Comparison of ENCODE assay signal across 1 cellular context in the genomic region with DNA sequence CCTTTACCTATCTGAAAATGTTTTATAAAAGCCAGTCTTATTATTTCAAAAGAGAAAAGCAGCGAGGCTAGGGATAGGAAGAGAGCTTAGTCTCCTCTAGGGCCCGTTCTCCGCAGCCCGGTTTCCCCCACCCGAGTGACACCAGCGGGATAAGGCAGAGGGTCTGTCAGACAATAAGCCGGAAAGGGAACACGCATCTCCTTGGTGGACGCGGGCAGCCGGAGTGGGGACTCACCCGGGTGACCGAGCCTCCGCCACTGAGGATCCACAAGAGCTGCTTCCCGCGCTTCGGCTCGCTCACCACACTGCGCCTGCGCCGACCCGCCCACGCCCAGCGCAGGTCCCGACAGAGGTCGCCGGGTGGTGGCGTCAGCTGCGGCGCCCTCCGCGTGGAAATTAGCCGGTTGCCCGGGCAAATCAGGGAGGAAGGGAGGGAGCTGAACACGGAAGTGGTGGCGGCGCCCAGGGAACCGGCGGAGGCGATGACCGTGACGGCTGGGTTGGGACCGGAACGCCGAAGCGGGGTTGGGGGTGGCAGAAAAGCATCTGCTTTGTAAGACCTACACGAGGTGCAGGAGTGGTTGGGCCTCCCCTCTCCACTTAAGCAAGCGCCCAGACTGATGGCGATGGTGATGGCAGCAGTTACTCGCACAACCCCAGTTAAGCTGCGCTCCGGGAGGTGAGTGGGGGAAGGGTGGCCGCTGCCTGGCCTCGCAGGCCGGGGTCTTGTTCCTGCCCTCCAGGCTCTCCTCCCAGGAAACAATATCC.
A peak's percentile ranks its signal among the peaks of the same experiment; 100 is the strongest.
TF ChIP-seq lines count a peak whose summit lies in the region.

A gene with protein sequence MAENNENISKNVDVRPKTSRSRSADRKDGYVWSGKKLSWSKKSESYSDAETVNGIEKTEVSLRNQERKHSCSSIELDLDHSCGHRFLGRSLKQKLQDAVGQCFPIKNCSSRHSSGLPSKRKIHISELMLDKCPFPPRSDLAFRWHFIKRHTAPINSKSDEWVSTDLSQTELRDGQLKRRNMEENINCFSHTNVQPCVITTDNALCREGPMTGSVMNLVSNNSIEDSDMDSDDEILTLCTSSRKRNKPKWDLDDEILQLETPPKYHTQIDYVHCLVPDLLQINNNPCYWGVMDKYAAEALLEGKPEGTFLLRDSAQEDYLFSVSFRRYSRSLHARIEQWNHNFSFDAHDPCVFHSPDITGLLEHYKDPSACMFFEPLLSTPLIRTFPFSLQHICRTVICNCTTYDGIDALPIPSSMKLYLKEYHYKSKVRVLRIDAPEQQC (plus strand): TSS at position 444 of the 768 bp plus-strand sequence. CDS start 15,806 bp downstream, outside the sequence.
A gene with protein sequence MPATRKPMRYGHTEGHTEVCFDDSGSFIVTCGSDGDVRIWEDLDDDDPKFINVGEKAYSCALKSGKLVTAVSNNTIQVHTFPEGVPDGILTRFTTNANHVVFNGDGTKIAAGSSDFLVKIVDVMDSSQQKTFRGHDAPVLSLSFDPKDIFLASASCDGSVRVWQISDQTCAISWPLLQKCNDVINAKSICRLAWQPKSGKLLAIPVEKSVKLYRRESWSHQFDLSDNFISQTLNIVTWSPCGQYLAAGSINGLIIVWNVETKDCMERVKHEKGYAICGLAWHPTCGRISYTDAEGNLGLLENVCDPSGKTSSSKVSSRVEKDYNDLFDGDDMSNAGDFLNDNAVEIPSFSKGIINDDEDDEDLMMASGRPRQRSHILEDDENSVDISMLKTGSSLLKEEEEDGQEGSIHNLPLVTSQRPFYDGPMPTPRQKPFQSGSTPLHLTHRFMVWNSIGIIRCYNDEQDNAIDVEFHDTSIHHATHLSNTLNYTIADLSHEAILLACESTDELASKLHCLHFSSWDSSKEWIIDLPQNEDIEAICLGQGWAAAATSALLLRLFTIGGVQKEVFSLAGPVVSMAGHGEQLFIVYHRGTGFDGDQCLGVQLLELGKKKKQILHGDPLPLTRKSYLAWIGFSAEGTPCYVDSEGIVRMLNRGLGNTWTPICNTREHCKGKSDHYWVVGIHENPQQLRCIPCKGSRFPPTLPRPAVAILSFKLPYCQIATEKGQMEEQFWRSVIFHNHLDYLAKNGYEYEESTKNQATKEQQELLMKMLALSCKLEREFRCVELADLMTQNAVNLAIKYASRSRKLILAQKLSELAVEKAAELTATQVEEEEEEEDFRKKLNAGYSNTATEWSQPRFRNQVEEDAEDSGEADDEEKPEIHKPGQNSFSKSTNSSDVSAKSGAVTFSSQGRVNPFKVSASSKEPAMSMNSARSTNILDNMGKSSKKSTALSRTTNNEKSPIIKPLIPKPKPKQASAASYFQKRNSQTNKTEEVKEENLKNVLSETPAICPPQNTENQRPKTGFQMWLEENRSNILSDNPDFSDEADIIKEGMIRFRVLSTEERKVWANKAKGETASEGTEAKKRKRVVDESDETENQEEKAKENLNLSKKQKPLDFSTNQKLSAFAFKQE (minus strand): TSS at position 307 of the 768 bp plus-strand sequence. CDS start 312 bp downstream, outside the sequence.

TF ChIP-seq in HepG2, 621 proteins besides CTCF, POLR2A, EP300 and RAD21 (continued from another document and continues in another):
- TF ChIP-seq, protein P1, sequence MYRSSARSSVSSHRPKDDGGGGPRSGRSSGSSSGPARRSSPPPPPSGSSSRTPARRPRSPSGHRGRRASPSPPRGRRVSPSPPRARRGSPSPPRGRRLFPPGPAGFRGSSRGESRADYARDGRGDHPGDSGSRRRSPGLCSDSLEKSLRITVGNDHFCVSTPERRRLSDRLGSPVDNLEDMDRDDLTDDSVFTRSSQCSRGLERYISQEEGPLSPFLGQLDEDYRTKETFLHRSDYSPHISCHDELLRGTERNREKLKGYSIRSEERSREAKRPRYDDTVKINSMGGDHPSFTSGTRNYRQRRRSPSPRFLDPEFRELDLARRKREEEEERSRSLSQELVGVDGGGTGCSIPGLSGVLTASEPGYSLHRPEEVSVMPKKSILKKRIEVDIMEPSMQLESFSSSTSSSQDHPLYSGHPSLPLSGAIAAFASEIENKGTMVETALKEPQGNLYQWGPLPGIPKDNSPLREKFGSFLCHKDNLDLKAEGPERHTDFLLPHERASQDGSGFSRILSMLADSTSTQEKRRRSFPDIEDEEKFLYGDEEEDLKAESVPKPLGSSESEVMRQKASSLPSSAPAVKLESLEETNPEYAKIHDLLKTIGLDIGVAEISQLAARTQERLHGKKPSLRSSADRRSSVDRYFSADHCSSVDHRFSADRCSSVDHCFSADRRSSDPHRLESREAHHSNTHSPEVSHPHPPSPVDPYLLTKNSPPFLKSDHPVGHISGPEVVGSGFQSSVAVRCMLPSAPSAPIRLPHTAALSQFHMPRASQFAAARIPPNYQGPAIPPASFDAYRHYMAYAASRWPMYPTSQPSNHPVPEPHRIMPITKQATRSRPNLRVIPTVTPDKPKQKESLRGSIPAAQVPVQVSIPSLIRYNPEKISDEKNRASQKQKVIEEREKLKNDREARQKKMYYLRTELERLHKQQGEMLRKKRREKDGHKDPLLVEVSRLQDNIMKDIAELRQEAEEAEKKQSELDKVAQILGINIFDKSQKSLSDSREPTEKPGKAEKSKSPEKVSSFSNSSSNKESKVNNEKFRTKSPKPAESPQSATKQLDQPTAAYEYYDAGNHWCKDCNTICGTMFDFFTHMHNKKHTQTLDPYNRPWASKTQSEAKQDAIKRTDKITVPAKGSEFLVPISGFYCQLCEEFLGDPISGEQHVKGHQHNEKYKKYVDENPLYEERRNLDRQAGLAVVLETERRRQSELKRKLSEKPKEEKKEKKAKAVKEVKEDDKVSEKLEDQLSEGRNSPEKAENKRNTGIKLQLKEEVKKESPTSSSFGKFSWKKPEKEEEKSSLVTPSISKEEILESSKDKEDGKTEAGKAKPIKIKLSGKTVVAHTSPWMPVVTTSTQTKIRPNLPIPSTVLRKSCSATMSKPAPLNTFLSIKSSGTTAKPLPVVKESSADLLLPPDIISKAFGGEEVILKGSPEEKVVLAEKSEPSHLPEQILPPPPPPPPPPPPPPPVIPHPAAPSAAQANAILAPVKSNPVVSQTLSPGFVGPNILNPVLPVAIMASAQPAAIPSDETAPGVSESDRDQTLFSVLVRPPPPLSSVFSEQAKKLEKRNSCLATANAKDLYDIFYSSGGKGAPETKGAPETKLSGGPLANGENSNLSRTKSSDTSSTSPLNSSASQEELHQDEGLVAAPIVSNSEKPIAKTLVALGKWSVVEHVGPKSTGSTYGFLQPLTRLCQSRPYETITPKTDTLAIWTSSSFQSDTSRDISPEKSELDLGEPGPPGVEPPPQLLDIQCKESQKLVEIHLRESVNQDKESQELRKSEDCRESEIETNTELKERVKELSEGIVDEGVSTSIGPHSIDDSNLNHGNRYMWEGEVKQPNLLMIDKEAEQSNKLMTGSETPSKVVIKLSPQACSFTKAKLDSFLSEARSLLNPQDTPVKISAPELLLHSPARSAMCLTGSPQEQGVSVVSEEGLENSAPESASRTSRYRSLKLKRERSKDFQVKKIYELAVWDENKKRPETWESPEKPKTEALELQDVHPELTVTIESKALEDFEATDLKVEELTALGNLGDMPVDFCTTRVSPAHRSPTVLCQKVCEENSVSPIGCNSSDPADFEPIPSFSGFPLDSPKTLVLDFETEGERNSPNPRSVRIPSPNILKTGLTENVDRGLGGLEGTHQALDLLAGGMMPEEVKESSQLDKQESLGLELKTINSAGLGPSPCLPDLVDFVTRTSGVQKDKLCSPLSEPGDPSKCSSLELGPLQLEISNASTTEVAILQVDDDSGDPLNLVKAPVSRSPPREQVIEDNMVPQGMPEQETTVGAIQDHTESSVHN (CRISPR knock-in tag; IDR thresholded peaks at IDR 0.05), result no peak; the same call in 1 of the 2 replicates
- 0 out of 2 replicates have a peak, but pooled peaks have one; percentile 48 for TF ChIP-seq ZNF34 (CRISPR knock-in tag; IDR thresholded peaks at IDR 0.05; ENCODE audit: borderline replicate concordance)
- peak; percentile 83; the same call in 1 of the 2 replicates for TF ChIP-seq KDM5B (CRISPR knock-in tag; IDR thresholded peaks at IDR 0.05; ENCODE audit: borderline replicate concordance)
- TF ChIP-seq ZNF605 (CRISPR knock-in tag; IDR thresholded peaks at IDR 0.05), result peak; percentile 87
- TF ChIP-seq TBX3 (IDR thresholded peaks at IDR 0.05; ENCODE audit: borderline replicate concordance), result peak; percentile 16; the same call in 1 of the 2 replicates
- no peak for TF ChIP-seq ZIK1 (CRISPR knock-in tag; IDR thresholded peaks at IDR 0.05; ENCODE audit: borderline replicate concordance, low read depth)
- no peak for TF ChIP-seq ZEB1 (IDR thresholded peaks at IDR 0.05; ENCODE audit: insufficient replicate concordance, low read depth)
- TF ChIP-seq KLF15 (CRISPR knock-in tag; IDR thresholded peaks at IDR 0.05; ENCODE audit: borderline replicate concordance), result 0 out of 2 replicates have a peak, but pooled peaks have one; percentile 28
- TF ChIP-seq ZNF768 (CRISPR knock-in tag; IDR thresholded peaks at IDR 0.05), result peak; percentile 51; the same call in 1 of the 2 replicates
- no peak for TF ChIP-seq SMAD9 (CRISPR knock-in tag; IDR thresholded peaks at IDR 0.05)
- TF ChIP-seq, protein P2, sequence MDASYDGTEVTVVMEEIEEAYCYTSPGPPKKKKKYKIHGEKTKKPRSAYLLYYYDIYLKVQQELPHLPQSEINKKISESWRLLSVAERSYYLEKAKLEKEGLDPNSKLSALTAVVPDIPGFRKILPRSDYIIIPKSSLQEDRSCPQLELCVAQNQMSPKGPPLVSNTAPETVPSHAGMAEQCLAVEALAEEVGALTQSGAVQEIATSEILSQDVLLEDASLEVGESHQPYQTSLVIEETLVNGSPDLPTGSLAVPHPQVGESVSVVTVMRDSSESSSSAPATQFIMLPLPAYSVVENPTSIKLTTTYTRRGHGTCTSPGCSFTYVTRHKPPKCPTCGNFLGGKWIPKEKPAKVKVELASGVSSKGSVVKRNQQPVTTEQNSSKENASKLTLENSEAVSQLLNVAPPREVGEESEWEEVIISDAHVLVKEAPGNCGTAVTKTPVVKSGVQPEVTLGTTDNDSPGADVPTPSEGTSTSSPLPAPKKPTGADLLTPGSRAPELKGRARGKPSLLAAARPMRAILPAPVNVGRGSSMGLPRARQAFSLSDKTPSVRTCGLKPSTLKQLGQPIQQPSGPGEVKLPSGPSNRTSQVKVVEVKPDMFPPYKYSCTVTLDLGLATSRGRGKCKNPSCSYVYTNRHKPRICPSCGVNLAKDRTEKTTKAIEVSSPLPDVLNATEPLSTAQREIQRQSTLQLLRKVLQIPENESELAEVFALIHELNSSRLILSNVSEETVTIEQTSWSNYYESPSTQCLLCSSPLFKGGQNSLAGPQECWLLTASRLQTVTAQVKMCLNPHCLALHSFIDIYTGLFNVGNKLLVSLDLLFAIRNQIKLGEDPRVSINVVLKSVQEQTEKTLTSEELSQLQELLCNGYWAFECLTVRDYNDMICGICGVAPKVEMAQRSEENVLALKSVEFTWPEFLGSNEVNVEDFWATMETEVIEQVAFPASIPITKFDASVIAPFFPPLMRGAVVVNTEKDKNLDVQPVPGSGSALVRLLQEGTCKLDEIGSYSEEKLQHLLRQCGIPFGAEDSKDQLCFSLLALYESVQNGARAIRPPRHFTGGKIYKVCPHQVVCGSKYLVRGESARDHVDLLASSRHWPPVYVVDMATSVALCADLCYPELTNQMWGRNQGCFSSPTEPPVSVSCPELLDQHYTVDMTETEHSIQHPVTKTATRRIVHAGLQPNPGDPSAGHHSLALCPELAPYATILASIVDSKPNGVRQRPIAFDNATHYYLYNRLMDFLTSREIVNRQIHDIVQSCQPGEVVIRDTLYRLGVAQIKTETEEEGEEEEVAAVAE (CRISPR knock-in tag; IDR thresholded peaks at IDR 0.05; ENCODE audit: borderline replicate concordance), result peak; percentile 72; the same call in 1 of the 2 replicates
- TF ChIP-seq CBFB (CRISPR knock-in tag; IDR thresholded peaks at IDR 0.05), result peak; percentile 59
- peak; percentile 85; the same call in 1 of the 2 replicates for TF ChIP-seq DMAP1 (CRISPR knock-in tag; IDR thresholded peaks at IDR 0.05)
- TF ChIP-seq, protein P3, sequence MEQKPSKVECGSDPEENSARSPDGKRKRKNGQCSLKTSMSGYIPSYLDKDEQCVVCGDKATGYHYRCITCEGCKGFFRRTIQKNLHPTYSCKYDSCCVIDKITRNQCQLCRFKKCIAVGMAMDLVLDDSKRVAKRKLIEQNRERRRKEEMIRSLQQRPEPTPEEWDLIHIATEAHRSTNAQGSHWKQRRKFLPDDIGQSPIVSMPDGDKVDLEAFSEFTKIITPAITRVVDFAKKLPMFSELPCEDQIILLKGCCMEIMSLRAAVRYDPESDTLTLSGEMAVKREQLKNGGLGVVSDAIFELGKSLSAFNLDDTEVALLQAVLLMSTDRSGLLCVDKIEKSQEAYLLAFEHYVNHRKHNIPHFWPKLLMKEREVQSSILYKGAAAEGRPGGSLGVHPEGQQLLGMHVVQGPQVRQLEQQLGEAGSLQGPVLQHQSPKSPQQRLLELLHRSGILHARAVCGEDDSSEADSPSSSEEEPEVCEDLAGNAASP (CRISPR knock-in tag; IDR thresholded peaks at IDR 0.05; ENCODE audit: borderline replicate concordance), result peak; percentile 68; the same call in 1 of the 2 replicates
- no peak for TF ChIP-seq NFIC (IDR thresholded peaks at IDR 0.05; ENCODE audit: low read length)
- TF ChIP-seq FOXP1 (IDR thresholded peaks at IDR 0.05), result no peak
- no peak for TF ChIP-seq FOXP1 (CRISPR knock-in tag; IDR thresholded peaks at IDR 0.05)
- peak; percentile 87 for TF ChIP-seq HNRNPLL (IDR thresholded peaks at IDR 0.05; ENCODE audit: low read depth, low read length, poor library complexity, severe bottlenecking)
- TF ChIP-seq GABPB1 (CRISPR knock-in tag; IDR thresholded peaks at IDR 0.05), result peak; percentile 93
- no peak for TF ChIP-seq CENPT (CRISPR knock-in tag; IDR thresholded peaks at IDR 0.05; ENCODE audit: low read depth)
- TF ChIP-seq ZBTB38 (CRISPR knock-in tag; IDR thresholded peaks at IDR 0.05), result peak; percentile 76
- TF ChIP-seq SETDB1 (CRISPR knock-in tag; IDR thresholded peaks at IDR 0.05; ENCODE audit: borderline replicate concordance), result no peak
- TF ChIP-seq, protein P4, sequence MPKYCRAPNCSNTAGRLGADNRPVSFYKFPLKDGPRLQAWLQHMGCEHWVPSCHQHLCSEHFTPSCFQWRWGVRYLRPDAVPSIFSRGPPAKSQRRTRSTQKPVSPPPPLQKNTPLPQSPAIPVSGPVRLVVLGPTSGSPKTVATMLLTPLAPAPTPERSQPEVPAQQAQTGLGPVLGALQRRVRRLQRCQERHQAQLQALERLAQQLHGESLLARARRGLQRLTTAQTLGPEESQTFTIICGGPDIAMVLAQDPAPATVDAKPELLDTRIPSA (CRISPR knock-in tag; IDR thresholded peaks at IDR 0.05; ENCODE audit: borderline replicate concordance), result peak; percentile 60; the same call in 1 of the 2 replicates
- peak; percentile 82 for TF ChIP-seq POLR2G (IDR thresholded peaks at IDR 0.05; ENCODE audit: low read depth, low read length)
- TF ChIP-seq, protein P5, sequence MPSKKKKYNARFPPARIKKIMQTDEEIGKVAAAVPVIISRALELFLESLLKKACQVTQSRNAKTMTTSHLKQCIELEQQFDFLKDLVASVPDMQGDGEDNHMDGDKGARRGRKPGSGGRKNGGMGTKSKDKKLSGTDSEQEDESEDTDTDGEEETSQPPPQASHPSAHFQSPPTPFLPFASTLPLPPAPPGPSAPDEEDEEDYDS (CRISPR knock-in tag; IDR thresholded peaks at IDR 0.05), result peak; percentile 63; the same call in 1 of the 2 replicates
- peak; percentile 40; the same call in 1 of the 2 replicates for TF ChIP-seq GFI1 (CRISPR knock-in tag; IDR thresholded peaks at IDR 0.05; ENCODE audit: borderline replicate concordance)
- TF ChIP-seq MLLT10 (CRISPR knock-in tag; IDR thresholded peaks at IDR 0.05), result no peak
- TF ChIP-seq TCF7 (IDR thresholded peaks at IDR 0.05; ENCODE audit: low read depth), result no peak
- no peak for TF ChIP-seq TCF7L2 (IDR thresholded peaks at IDR 0.05; ENCODE audit: low read depth, low read length)
- peak; percentile 55 for TF ChIP-seq GABPA (IDR thresholded peaks at IDR 0.05; ENCODE audit: low read depth, low read length)
- peak; percentile 79 for TF ChIP-seq GABPA (CRISPR knock-in tag; IDR thresholded peaks at IDR 0.05; ENCODE audit: low read depth)
- peak; percentile 78 for TF ChIP-seq YY1 (IDR thresholded peaks at IDR 0.05; ENCODE audit: insufficient read depth, insufficient replicate concordance, low read depth, low read length)
- no peak for TF ChIP-seq ATM (IDR thresholded peaks at IDR 0.05; ENCODE audit: borderline replicate concordance)
- peak; percentile 61; the same call in 1 of the 2 replicates for TF ChIP-seq ZSCAN29 (CRISPR knock-in tag; conservative IDR thresholded peaks at IDR 0.05)
